ENCODE assay signal across 9 cellular contexts in genomic region chr5:125412561-125413535, GRCh38.
DNase-seq lines count a peak whose midpoint lies in the region; ATAC-seq, FAIRE-seq and TF ChIP-seq lines count a peak whose summit lies in the region.
"Had no signal": no experiment of that assay in that cellular context is flagged by ENCODE, and none has a peak within 500 bp of the region (broad histone marks: within the 10 kb centered on the region; RNA-seq: fewer than 3 reads in every experiment).

No MANE protein-coding gene starts in this region.

- H3K9ac ChIP-seq in HepG2 (ENCODE audit: insufficient read depth, low read depth, low read length), result no peak overlapping the region

- in situ Hi-C loops in HepG2 (cut with HindIII; ENCODE audit: extremely low pct_ligation_motif_present, low pct_unique_long_range_greater_than_20kb), result no loop called here

- BruUV-seq in HepG2 (replicated peaks; lab: Mats Ljungman, UMichigan), result no TSS peak

- H3K9me3 Mint-ChIP-seq in activated CD4-positive, alpha-beta memory T cell treated with anti-CD3 and anti-CD28 coated beads, Interleukin-2, amount 10 ng/mL, durations not matched to agents 7 days and 5 days, result peaks cover 2% of the 10 kb centered on the region

- DNase-seq in GM19239 (ENCODE audit: insufficient read length, low spot score) (no peak), NCI-H82 treated with DMSO at 0.1 percent for 48 hours (lab: John Stamatoyannopoulos, UW; ENCODE audit: unreplicated experiment) (peak; percentile 89), dorsolateral prefrontal cortex (peak; percentile 80 to 95 (median 92)), HepG2 (ENCODE audit: low spot score) (peak; percentile 4), superior temporal gyrus (ENCODE audit: extremely low spot score) (peak; percentile 95), AML-193 (lab: John Stamatoyannopoulos, UW) (no peak)
- no peak for DNase-seq in activated CD4-positive, alpha-beta memory T cell treated with anti-CD3 and anti-CD28 coated beads, Interleukin-2, amount 10 ng/mL, durations not matched to agents 7 days and 5 days

- no peaks in the 10 kb centered on the region for H3K4me1 ChIP-seq in HepG2 (ENCODE audit: insufficient read depth, low read length)

- no peaks in the 10 kb centered on the region for H3K27me3 ChIP-seq in dorsolateral prefrontal cortex
- no peaks in the 10 kb centered on the region for H3K27me3 ChIP-seq in HepG2 (ENCODE audit: control insufficient read depth in 1 of 2, insufficient read depth in 2 of 2, low read length in 2 of 2)

- H3K4me3 Mint-ChIP-seq in activated CD4-positive, alpha-beta memory T cell treated with anti-CD3 and anti-CD28 coated beads, Interleukin-2, amount 10 ng/mL, durations not matched to agents 7 days and 5 days, result no peak overlapping the region
- H3K4me3 Mint-ChIP-seq: activated naive CD4-positive, alpha-beta T cell treated with anti-CD3 and anti-CD28 coated beads, Interleukin-2, amount 50 U/mL, for 24 hours had no signal

- TF ChIP-seq EP300 in HepG2 (IDR thresholded peaks at IDR 0.05; ENCODE audit: low read depth in 2 of 2, low read length in 2 of 2) (no peak), HepG2 (CRISPR knock-in tag; IDR thresholded peaks at IDR 0.05; ENCODE audit: borderline replicate concordance) (no peak)

- H3K27ac Mint-ChIP-seq in activated CD4-positive, alpha-beta memory T cell treated with anti-CD3 and anti-CD28 coated beads, Interleukin-2, amount 10 ng/mL, durations not matched to agents 7 days and 5 days, result no peak overlapping the region
- H3K27ac Mint-ChIP-seq: activated naive CD4-positive, alpha-beta T cell treated with anti-CD3 and anti-CD28 coated beads, Interleukin-2, amount 50 U/mL, for 24 hours had no signal

- peak; percentile 35 for ATAC-seq in HG03469 (IDR thresholded peaks at IDR 0.05; ENCODE audit: unreplicated experiment)
- peak; percentile 95 for ATAC-seq in HepG2

- 17% methylated on average over 10 of the region's 14 CpGs for WGBS in HepG2 (ENCODE audit: low lambda C conversion rate)

- TF ChIP-seq RAD21 in HepG2 (CRISPR knock-in tag; IDR thresholded peaks at IDR 0.05), result no peak

- intact Hi-C loops in dorsolateral prefrontal cortex (cut with DNase I), result loop anchor here (2.0 to 10.0 kb wide), 8 partner anchors 64 to 768 kb away; partner anchors contain the start of gene ZNF608 (in 2 of the 2)
- intact Hi-C loops in HepG2 (cut with micrococcal nuclease; ENCODE audit: unreplicated experiment), result no loop called here

- no peaks in the 10 kb centered on the region for H3K79me2 ChIP-seq in HepG2 (ENCODE audit: insufficient read depth, low read length)

- H3K4me2 ChIP-seq in HepG2 (ENCODE audit: low read depth, low read length), result no peak overlapping the region

- no peaks in the 10 kb centered on the region for H3K9me3 ChIP-seq in HepG2 (ENCODE audit: low read length)

- TF ChIP-seq CTCF in dorsolateral prefrontal cortex (IDR thresholded peaks at IDR 0.05 in 54 of 56, conservative IDR thresholded peaks at IDR 0.05 in 2 of 56; ENCODE audit: low read depth in 1 of 56, partially characterized antibody in 56 of 56), result peak in 54 of 56 donors; percentile 17 to 69 (median 50)
- TF ChIP-seq CTCF in HepG2 (CRISPR knock-in tag; IDR thresholded peaks at IDR 0.05), result peak; percentile 50

- POLR2A ChIA-PET in HepG2 (lab: Yijun Ruan, JAX), result no interaction called here
- POLR2A ChIA-PET in activated CD4-positive, alpha-beta memory T cell treated with anti-CD3 and anti-CD28 coated beads, Interleukin-2, amount 10 ng/mL, durations not matched to agents 7 days and 5 days (lab: Charles Lee), result no interaction called here

- no peak for TF ChIP-seq POLR2A in HepG2 (IDR thresholded peaks at IDR 0.05; ENCODE audit: insufficient read depth in 1 of 2, low read depth in 2 of 2, low read length in 2 of 2)

- FAIRE-seq in GM19239 (lab: Jason Lieb, UNC), result peak; percentile 93
- no peak for FAIRE-seq in HepG2 (lab: Jason Lieb, UNC)

- no peak overlapping the region for H2AFZ ChIP-seq in HepG2 (ENCODE audit: low read length)

- no peaks in the 10 kb centered on the region for H3K36me3 ChIP-seq in HepG2 (replicated peaks in 1 of 2; ENCODE audit: control insufficient read depth in 1 of 2, insufficient read depth in 2 of 2, low read length in 2 of 2)

- no peaks in the 10 kb centered on the region for H4K20me1 ChIP-seq in HepG2 (ENCODE audit: insufficient read depth, low read length)

- H3K27me3 Mint-ChIP-seq in activated CD4-positive, alpha-beta memory T cell treated with anti-CD3 and anti-CD28 coated beads, Interleukin-2, amount 10 ng/mL, durations not matched to agents 7 days and 5 days, result no peaks in the 10 kb centered on the region
- H3K27me3 Mint-ChIP-seq: activated naive CD4-positive, alpha-beta T cell treated with anti-CD3 and anti-CD28 coated beads, Interleukin-2, amount 50 U/mL, for 24 hours had no signal

- H3K27ac ChIP-seq in dorsolateral prefrontal cortex (peak overlapping the region; percentile 79 to 99 (median 95)), HepG2 (ENCODE audit: extremely low read length, insufficient read depth, low read length) (no peak overlapping the region)

- H3K4me1 Mint-ChIP-seq in activated CD4-positive, alpha-beta memory T cell treated with anti-CD3 and anti-CD28 coated beads, Interleukin-2, amount 10 ng/mL, durations not matched to agents 7 days and 5 days, result no peaks in the 10 kb centered on the region
- H3K4me1 Mint-ChIP-seq: activated naive CD4-positive, alpha-beta T cell treated with anti-CD3 and anti-CD28 coated beads, Interleukin-2, amount 50 U/mL, for 24 hours had no signal

- no peaks in the 10 kb centered on the region for H3K36me3 Mint-ChIP-seq in activated CD4-positive, alpha-beta memory T cell treated with anti-CD3 and anti-CD28 coated beads, Interleukin-2, amount 10 ng/mL, durations not matched to agents 7 days and 5 days (ENCODE audit: low read depth)
- H3K36me3 Mint-ChIP-seq: activated naive CD4-positive, alpha-beta T cell treated with anti-CD3 and anti-CD28 coated beads, Interleukin-2, amount 50 U/mL, for 24 hours had no signal

- CTCF ChIA-PET in HepG2 (lab: Yijun Ruan, JAX; ENCODE audit: low intra/inter-chr PET ratio, low total read pairs), result no interaction called here
- CTCF ChIA-PET in activated CD4-positive, alpha-beta memory T cell treated with anti-CD3 and anti-CD28 coated beads, Interleukin-2, amount 10 ng/mL, durations not matched to agents 7 days and 5 days (lab: Charles Lee), result no interaction called here

- H3K4me3 ChIP-seq in dorsolateral prefrontal cortex (peak overlapping the region in 58 of 59 donors; percentile 4 to 67 (median 45)), HepG2 (replicated peaks in 1 of 3; ENCODE audit: insufficient read depth in 1 of 3, low read depth in 2 of 3, low read length in 3 of 3) (no peak overlapping the region)

TF ChIP-seq in HepG2, 621 proteins besides CTCF, POLR2A, EP300 and RAD21:
- peak; percentile 47 for TF ChIP-seq STAG1 (CRISPR knock-in tag; IDR thresholded peaks at IDR 0.05)
- no peak for TF ChIP-seq HDAC1 (CRISPR knock-in tag; IDR thresholded peaks at IDR 0.05)

Comparison
In these comparisons a context has a peak if more than half of its experiments do, and no peak if none do; other contexts are left out.
1. DNase-seq: peak in NCI-H82 treated with DMSO at 0.1 percent for 48 hours (single experiment), dorsolateral prefrontal cortex (10 of 10), HepG2 (single experiment) and superior temporal gyrus (single experiment); none in GM19239 (single experiment), activated CD4-positive, alpha-beta memory T cell treated with anti-CD3 and anti-CD28 coated beads, Interleukin-2, amount 10 ng/mL, durations not matched to agents 7 days and 5 days (single experiment) and AML-193 (0 of 2).
2. H3K4me3 ChIP-seq: peak in dorsolateral prefrontal cortex (58 of 59); none in HepG2 (0 of 3).